1 cellular context compared by ENCODE assay signal in the genomic region with DNA sequence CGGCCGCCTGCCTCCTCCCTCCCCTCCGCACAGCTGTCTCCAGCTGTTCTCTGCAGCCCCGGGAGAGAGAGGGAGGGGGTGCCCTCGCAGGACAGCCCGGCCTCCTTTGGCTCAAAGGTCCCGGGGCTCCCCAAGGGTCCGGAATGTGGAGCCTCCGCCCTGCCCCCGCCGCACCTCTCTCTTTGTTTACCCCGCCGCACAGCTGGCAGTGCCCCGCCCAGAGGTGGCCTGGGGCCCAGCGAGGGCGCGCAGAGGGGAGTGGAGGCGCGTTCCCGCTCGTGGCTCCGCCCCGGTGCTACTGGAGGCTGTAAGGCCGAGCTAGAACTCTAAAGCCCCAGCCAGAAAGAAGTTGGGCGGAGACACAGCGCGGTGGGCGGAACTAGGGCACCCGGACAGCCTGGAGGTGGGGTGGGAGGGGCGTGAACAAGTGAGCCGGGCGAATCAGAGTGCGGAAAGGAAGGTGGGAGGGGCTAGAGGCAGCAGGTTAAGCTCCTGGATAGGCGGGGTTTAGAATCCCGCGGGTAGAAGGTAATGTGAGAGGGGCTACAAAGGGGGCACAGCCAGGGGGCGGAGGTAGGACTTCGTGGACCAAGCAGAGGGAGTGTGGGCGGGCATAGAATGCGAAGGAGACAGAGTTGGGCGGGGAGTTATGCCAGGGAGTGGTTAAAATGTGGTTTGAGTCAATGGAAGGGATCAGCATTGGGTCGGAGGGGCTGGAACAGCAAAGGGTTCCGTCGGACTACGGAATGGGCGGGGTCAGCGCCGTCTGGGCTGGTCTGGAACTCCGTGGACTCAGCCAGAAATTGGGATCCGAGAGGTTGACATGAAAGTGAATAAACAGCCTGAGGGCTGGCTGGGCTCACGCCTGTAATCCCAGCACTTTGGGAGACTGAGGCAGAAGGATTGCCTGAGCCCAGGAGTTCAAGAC.
A peak's percentile ranks its signal among the peaks of the same experiment; 100 is the strongest.
TF ChIP-seq lines count a peak whose summit lies in the region.

No MANE protein-coding gene starts in this region.

TF ChIP-seq in HEK293, 187 proteins besides CTCF, POLR2A, EP300 and RAD21 (continued from another document and continues in another):
- TF ChIP-seq ZNF433 (tag by site-specific recombination; IDR thresholded peaks at IDR 0.05; ENCODE audit: low read depth) (no peak), ZNF596 (tag by site-specific recombination; IDR thresholded peaks at IDR 0.05) (peak; percentile 67; the same call in 1 of the 2 replicates), ZNF324 (tag by site-specific recombination; IDR thresholded peaks at IDR 0.05) (peak; percentile 73), ZNF16 (tag by site-specific recombination; IDR thresholded peaks at IDR 0.05; ENCODE audit: low read depth) (0 out of 2 replicates have a peak, but pooled peaks have one; percentile 16), ZNF830 (tag by site-specific recombination; IDR thresholded peaks at IDR 0.05; ENCODE audit: low read depth) (no peak), FEZF1 (tag by site-specific recombination; IDR thresholded peaks at IDR 0.05) (no peak), ZNF239 (tag by site-specific recombination; IDR thresholded peaks at IDR 0.05) (peak; percentile 38; the same call in 1 of the 2 replicates), ZNF157 (tag by site-specific recombination; IDR thresholded peaks at IDR 0.05) (peak; percentile 49; the same call in 1 of the 2 replicates), ZNF610 (tag by site-specific recombination; IDR thresholded peaks at IDR 0.05; ENCODE audit: borderline replicate concordance) (peak; percentile 74; the same call in 1 of the 2 replicates), ZNF211 (tag by site-specific recombination; IDR thresholded peaks at IDR 0.05; ENCODE audit: low read depth) (no peak), ZNF621 (tag by site-specific recombination; IDR thresholded peaks at IDR 0.05) (no peak), EGR2 (tag by site-specific recombination; IDR thresholded peaks at IDR 0.05; ENCODE audit: low read depth) (peak; percentile 99), GLI2 (tag by site-specific recombination; IDR thresholded peaks at IDR 0.05; ENCODE audit: borderline replicate concordance, low read depth) (no peak), ZFP69B (tag by site-specific recombination; IDR thresholded peaks at IDR 0.05) (peak; percentile 84), ZBTB7A (tag by site-specific recombination; IDR thresholded peaks at IDR 0.05; ENCODE audit: low read depth) (peak; percentile 94), BCL11A (tag by site-specific recombination; IDR thresholded peaks at IDR 0.05; ENCODE audit: low read depth) (peak; percentile 95), ZNF423 (tag by site-specific recombination; IDR thresholded peaks at IDR 0.05) (peak; percentile 93), ZBTB48 (tag by site-specific recombination; IDR thresholded peaks at IDR 0.05) (peak; percentile 93), REPIN1 (tag by site-specific recombination; IDR thresholded peaks at IDR 0.05; ENCODE audit: low read depth) (peak; percentile 57; the same call in 1 of the 2 replicates)
- TF ChIP-seq, protein P1, sequence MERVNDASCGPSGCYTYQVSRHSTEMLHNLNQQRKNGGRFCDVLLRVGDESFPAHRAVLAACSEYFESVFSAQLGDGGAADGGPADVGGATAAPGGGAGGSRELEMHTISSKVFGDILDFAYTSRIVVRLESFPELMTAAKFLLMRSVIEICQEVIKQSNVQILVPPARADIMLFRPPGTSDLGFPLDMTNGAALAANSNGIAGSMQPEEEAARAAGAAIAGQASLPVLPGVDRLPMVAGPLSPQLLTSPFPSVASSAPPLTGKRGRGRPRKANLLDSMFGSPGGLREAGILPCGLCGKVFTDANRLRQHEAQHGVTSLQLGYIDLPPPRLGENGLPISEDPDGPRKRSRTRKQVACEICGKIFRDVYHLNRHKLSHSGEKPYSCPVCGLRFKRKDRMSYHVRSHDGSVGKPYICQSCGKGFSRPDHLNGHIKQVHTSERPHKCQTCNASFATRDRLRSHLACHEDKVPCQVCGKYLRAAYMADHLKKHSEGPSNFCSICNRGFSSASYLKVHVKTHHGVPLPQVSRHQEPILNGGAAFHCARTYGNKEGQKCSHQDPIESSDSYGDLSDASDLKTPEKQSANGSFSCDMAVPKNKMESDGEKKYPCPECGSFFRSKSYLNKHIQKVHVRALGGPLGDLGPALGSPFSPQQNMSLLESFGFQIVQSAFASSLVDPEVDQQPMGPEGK (tag by site-specific recombination; IDR thresholded peaks at IDR 0.05): peak; percentile 100
- TF ChIP-seq, protein P2, sequence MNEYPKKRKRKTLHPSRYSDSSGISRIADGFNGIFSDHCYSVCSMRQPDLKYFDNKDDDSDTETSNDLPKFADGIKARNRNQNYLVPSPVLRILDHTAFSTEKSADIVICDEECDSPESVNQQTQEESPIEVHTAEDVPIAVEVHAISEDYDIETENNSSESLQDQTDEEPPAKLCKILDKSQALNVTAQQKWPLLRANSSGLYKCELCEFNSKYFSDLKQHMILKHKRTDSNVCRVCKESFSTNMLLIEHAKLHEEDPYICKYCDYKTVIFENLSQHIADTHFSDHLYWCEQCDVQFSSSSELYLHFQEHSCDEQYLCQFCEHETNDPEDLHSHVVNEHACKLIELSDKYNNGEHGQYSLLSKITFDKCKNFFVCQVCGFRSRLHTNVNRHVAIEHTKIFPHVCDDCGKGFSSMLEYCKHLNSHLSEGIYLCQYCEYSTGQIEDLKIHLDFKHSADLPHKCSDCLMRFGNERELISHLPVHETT (tag by site-specific recombination; IDR thresholded peaks at IDR 0.05): peak; percentile 78
- TF ChIP-seq, protein P3, sequence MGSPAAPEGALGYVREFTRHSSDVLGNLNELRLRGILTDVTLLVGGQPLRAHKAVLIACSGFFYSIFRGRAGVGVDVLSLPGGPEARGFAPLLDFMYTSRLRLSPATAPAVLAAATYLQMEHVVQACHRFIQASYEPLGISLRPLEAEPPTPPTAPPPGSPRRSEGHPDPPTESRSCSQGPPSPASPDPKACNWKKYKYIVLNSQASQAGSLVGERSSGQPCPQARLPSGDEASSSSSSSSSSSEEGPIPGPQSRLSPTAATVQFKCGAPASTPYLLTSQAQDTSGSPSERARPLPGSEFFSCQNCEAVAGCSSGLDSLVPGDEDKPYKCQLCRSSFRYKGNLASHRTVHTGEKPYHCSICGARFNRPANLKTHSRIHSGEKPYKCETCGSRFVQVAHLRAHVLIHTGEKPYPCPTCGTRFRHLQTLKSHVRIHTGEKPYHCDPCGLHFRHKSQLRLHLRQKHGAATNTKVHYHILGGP (tag by site-specific recombination; IDR thresholded peaks at IDR 0.05): no peak
- TF ChIP-seq, protein P4, sequence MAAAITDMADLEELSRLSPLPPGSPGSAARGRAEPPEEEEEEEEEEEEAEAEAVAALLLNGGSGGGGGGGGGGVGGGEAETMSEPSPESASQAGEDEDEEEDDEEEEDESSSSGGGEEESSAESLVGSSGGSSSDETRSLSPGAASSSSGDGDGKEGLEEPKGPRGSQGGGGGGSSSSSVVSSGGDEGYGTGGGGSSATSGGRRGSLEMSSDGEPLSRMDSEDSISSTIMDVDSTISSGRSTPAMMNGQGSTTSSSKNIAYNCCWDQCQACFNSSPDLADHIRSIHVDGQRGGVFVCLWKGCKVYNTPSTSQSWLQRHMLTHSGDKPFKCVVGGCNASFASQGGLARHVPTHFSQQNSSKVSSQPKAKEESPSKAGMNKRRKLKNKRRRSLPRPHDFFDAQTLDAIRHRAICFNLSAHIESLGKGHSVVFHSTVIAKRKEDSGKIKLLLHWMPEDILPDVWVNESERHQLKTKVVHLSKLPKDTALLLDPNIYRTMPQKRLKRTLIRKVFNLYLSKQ (tag by site-specific recombination; IDR thresholded peaks at IDR 0.05; ENCODE audit: borderline replicate concordance): no peak
- TF ChIP-seq, protein P5, sequence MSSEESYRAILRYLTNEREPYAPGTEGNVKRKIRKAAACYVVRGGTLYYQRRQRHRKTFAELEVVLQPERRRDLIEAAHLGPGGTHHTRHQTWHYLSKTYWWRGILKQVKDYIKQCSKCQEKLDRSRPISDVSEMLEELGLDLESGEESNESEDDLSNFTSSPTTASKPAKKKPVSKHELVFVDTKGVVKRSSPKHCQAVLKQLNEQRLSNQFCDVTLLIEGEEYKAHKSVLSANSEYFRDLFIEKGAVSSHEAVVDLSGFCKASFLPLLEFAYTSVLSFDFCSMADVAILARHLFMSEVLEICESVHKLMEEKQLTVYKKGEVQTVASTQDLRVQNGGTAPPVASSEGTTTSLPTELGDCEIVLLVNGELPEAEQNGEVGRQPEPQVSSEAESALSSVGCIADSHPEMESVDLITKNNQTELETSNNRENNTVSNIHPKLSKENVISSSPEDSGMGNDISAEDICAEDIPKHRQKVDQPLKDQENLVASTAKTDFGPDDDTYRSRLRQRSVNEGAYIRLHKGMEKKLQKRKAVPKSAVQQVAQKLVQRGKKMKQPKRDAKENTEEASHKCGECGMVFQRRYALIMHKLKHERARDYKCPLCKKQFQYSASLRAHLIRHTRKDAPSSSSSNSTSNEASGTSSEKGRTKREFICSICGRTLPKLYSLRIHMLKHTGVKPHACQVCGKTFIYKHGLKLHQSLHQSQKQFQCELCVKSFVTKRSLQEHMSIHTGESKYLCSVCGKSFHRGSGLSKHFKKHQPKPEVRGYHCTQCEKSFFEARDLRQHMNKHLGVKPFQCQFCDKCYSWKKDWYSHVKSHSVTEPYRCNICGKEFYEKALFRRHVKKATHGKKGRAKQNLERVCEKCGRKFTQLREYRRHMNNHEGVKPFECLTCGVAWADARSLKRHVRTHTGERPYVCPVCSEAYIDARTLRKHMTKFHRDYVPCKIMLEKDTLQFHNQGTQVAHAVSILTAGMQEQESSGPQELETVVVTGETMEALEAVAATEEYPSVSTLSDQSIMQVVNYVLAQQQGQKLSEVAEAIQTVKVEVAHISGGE (tag by site-specific recombination; conservative IDR thresholded peaks at IDR 0.05; ENCODE audit: low read depth): 0 out of 2 replicates have a peak, but pooled peaks have one; percentile 23
- TF ChIP-seq, protein P6, sequence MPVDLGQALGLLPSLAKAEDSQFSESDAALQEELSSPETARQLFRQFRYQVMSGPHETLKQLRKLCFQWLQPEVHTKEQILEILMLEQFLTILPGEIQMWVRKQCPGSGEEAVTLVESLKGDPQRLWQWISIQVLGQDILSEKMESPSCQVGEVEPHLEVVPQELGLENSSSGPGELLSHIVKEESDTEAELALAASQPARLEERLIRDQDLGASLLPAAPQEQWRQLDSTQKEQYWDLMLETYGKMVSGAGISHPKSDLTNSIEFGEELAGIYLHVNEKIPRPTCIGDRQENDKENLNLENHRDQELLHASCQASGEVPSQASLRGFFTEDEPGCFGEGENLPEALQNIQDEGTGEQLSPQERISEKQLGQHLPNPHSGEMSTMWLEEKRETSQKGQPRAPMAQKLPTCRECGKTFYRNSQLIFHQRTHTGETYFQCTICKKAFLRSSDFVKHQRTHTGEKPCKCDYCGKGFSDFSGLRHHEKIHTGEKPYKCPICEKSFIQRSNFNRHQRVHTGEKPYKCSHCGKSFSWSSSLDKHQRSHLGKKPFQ (tag by site-specific recombination; IDR thresholded peaks at IDR 0.05): peak; percentile 21
- TF ChIP-seq, protein P7, sequence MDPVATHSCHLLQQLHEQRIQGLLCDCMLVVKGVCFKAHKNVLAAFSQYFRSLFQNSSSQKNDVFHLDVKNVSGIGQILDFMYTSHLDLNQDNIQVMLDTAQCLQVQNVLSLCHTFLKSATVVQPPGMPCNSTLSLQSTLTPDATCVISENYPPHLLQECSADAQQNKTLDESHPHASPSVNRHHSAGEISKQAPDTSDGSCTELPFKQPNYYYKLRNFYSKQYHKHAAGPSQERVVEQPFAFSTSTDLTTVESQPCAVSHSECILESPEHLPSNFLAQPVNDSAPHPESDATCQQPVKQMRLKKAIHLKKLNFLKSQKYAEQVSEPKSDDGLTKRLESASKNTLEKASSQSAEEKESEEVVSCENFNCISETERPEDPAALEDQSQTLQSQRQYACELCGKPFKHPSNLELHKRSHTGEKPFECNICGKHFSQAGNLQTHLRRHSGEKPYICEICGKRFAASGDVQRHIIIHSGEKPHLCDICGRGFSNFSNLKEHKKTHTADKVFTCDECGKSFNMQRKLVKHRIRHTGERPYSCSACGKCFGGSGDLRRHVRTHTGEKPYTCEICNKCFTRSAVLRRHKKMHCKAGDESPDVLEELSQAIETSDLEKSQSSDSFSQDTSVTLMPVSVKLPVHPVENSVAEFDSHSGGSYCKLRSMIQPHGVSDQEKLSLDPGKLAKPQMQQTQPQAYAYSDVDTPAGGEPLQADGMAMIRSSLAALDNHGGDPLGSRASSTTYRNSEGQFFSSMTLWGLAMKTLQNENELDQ (tag by site-specific recombination; IDR thresholded peaks at IDR 0.05; ENCODE audit: low read depth): peak; percentile 60; the same call in 1 of the 2 replicates
- TF ChIP-seq, protein P8, sequence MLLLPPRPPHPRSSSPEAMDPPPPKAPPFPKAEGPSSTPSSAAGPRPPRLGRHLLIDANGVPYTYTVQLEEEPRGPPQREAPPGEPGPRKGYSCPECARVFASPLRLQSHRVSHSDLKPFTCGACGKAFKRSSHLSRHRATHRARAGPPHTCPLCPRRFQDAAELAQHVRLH (tag by site-specific recombination; IDR thresholded peaks at IDR 0.05): peak; percentile 97
- TF ChIP-seq, protein P9, sequence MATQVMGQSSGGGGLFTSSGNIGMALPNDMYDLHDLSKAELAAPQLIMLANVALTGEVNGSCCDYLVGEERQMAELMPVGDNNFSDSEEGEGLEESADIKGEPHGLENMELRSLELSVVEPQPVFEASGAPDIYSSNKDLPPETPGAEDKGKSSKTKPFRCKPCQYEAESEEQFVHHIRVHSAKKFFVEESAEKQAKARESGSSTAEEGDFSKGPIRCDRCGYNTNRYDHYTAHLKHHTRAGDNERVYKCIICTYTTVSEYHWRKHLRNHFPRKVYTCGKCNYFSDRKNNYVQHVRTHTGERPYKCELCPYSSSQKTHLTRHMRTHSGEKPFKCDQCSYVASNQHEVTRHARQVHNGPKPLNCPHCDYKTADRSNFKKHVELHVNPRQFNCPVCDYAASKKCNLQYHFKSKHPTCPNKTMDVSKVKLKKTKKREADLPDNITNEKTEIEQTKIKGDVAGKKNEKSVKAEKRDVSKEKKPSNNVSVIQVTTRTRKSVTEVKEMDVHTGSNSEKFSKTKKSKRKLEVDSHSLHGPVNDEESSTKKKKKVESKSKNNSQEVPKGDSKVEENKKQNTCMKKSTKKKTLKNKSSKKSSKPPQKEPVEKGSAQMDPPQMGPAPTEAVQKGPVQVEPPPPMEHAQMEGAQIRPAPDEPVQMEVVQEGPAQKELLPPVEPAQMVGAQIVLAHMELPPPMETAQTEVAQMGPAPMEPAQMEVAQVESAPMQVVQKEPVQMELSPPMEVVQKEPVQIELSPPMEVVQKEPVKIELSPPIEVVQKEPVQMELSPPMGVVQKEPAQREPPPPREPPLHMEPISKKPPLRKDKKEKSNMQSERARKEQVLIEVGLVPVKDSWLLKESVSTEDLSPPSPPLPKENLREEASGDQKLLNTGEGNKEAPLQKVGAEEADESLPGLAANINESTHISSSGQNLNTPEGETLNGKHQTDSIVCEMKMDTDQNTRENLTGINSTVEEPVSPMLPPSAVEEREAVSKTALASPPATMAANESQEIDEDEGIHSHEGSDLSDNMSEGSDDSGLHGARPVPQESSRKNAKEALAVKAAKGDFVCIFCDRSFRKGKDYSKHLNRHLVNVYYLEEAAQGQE (tag by site-specific recombination; IDR thresholded peaks at IDR 0.05): 0 out of 2 replicates have a peak, but pooled peaks have one; percentile 8
- TF ChIP-seq, protein P10, sequence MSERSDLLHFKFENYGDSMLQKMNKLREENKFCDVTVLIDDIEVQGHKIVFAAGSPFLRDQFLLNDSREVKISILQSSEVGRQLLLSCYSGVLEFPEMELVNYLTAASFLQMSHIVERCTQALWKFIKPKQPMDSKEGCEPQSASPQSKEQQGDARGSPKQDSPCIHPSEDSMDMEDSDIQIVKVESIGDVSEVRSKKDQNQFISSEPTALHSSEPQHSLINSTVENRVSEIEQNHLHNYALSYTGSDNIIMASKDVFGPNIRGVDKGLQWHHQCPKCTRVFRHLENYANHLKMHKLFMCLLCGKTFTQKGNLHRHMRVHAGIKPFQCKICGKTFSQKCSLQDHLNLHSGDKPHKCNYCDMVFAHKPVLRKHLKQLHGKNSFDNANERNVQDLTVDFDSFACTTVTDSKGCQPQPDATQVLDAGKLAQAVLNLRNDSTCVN (tag by site-specific recombination; optimal IDR thresholded peaks at IDR 0.05): peak; percentile 100
